In the genomic region with DNA sequence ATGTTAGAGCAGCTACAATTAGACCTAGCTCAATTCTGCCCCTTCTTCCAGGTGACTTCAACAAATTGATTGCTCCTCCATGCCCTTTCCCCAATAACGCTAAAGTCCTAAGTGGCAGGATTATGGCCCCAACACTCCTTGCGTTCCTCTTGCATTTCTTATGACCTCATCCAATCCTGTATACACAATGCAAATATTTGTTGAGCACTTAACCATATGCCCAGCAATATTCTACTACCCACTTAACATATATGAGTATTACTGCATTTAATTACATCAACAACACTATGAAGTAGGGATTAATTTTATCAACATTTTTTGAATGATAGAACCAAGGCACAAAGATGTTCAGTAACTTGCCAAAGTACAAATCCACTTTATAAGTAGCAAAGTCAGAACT, we compare ENCODE assay signal across 1 cellular context.
TF ChIP-seq lines count a peak whose summit lies in the region.

No MANE protein-coding gene starts in this region.

TF ChIP-seq in HEK293, 187 proteins besides CTCF, POLR2A, EP300 and RAD21 (continued from another document and continues in another):
- TF ChIP-seq, protein P1, sequence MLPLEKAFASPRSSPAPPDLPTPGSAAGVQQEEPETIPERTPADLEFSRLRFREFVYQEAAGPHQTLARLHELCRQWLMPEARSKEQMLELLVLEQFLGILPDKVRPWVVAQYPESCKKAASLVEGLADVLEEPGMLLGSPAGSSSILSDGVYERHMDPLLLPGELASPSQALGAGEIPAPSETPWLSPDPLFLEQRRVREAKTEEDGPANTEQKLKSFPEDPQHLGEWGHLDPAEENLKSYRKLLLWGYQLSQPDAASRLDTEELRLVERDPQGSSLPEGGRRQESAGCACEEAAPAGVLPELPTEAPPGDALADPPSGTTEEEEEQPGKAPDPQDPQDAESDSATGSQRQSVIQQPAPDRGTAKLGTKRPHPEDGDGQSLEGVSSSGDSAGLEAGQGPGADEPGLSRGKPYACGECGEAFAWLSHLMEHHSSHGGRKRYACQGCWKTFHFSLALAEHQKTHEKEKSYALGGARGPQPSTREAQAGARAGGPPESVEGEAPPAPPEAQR (tag by site-specific recombination; IDR thresholded peaks at IDR 0.05), result no peak
- TF ChIP-seq, protein P2, sequence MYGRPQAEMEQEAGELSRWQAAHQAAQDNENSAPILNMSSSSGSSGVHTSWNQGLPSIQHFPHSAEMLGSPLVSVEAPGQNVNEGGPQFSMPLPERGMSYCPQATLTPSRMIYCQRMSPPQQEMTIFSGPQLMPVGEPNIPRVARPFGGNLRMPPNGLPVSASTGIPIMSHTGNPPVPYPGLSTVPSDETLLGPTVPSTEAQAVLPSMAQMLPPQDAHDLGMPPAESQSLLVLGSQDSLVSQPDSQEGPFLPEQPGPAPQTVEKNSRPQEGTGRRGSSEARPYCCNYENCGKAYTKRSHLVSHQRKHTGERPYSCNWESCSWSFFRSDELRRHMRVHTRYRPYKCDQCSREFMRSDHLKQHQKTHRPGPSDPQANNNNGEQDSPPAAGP (tag by site-specific recombination; IDR thresholded peaks at IDR 0.05), result no peak
- TF ChIP-seq ZNF621 (tag by site-specific recombination; IDR thresholded peaks at IDR 0.05) (no peak), ZNF16 (tag by site-specific recombination; IDR thresholded peaks at IDR 0.05; ENCODE audit: low read depth) (no peak), SP7 (tag by site-specific recombination; IDR thresholded peaks at IDR 0.05) (no peak), MEIS1 (CRISPR knock-in tag; IDR thresholded peaks at IDR 0.05; ENCODE audit: borderline replicate concordance) (no peak), OVOL3 (tag by site-specific recombination; IDR thresholded peaks at IDR 0.05) (no peak), ZNF529 (tag by site-specific recombination; IDR thresholded peaks at IDR 0.05; ENCODE audit: insufficient replicate concordance) (no peak), ZNF530 (tag by site-specific recombination; IDR thresholded peaks at IDR 0.05; ENCODE audit: low read depth) (no peak), KLF8 (tag by site-specific recombination; IDR thresholded peaks at IDR 0.05) (0 out of 2 replicates have a peak, but pooled peaks have one; percentile 18), ZNF138 (tag by site-specific recombination; IDR thresholded peaks at IDR 0.05; ENCODE audit: borderline replicate concordance) (no peak), ZNF214 (tag by site-specific recombination; IDR thresholded peaks at IDR 0.05; ENCODE audit: borderline replicate concordance) (no peak), ZNF777 (tag by site-specific recombination; IDR thresholded peaks at IDR 0.05; ENCODE audit: borderline replicate concordance) (no peak), ZNF223 (tag by site-specific recombination; IDR thresholded peaks at IDR 0.05) (no peak), EGR2 (tag by site-specific recombination; IDR thresholded peaks at IDR 0.05; ENCODE audit: low read depth) (no peak), HOXD13 (CRISPR knock-in tag; IDR thresholded peaks at IDR 0.05; ENCODE audit: borderline replicate concordance) (no peak), ZNF48 (tag by site-specific recombination; IDR thresholded peaks at IDR 0.05) (no peak), BCL11B (tag by site-specific recombination; IDR thresholded peaks at IDR 0.05; ENCODE audit: low read depth) (no peak), TCF7L2 (IDR thresholded peaks at IDR 0.05; ENCODE audit: borderline replicate concordance, low read depth, low read length) (no peak), ZBTB8A (tag by site-specific recombination; IDR thresholded peaks at IDR 0.05) (no peak), ZNF658 (tag by site-specific recombination; IDR thresholded peaks at IDR 0.05) (no peak), BCL11A (tag by site-specific recombination; IDR thresholded peaks at IDR 0.05; ENCODE audit: low read depth) (peak; percentile 85), SCRT1 (tag by site-specific recombination; IDR thresholded peaks at IDR 0.05; ENCODE audit: borderline replicate concordance) (no peak), ZBTB17 (tag by site-specific recombination; IDR thresholded peaks at IDR 0.05) (peak; percentile 78), ZNF76 (tag by site-specific recombination; IDR thresholded peaks at IDR 0.05; ENCODE audit: borderline replicate concordance, low read depth) (0 out of 2 replicates have a peak, but pooled peaks have one; percentile 22), ZNF544 (tag by site-specific recombination; IDR thresholded peaks at IDR 0.05) (no peak)
- TF ChIP-seq, protein P3, sequence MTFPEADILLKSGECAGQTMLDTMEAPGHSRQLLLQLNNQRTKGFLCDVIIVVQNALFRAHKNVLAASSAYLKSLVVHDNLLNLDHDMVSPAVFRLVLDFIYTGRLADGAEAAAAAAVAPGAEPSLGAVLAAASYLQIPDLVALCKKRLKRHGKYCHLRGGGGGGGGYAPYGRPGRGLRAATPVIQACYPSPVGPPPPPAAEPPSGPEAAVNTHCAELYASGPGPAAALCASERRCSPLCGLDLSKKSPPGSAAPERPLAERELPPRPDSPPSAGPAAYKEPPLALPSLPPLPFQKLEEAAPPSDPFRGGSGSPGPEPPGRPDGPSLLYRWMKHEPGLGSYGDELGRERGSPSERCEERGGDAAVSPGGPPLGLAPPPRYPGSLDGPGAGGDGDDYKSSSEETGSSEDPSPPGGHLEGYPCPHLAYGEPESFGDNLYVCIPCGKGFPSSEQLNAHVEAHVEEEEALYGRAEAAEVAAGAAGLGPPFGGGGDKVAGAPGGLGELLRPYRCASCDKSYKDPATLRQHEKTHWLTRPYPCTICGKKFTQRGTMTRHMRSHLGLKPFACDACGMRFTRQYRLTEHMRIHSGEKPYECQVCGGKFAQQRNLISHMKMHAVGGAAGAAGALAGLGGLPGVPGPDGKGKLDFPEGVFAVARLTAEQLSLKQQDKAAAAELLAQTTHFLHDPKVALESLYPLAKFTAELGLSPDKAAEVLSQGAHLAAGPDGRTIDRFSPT (tag by site-specific recombination; IDR thresholded peaks at IDR 0.05), result peak; percentile 55
- TF ChIP-seq, protein P4, sequence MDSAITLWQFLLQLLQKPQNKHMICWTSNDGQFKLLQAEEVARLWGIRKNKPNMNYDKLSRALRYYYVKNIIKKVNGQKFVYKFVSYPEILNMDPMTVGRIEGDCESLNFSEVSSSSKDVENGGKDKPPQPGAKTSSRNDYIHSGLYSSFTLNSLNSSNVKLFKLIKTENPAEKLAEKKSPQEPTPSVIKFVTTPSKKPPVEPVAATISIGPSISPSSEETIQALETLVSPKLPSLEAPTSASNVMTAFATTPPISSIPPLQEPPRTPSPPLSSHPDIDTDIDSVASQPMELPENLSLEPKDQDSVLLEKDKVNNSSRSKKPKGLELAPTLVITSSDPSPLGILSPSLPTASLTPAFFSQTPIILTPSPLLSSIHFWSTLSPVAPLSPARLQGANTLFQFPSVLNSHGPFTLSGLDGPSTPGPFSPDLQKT (IDR thresholded peaks at IDR 0.05; ENCODE audit: borderline replicate concordance, low read depth, low read length), result no peak
- TF ChIP-seq, protein P5, sequence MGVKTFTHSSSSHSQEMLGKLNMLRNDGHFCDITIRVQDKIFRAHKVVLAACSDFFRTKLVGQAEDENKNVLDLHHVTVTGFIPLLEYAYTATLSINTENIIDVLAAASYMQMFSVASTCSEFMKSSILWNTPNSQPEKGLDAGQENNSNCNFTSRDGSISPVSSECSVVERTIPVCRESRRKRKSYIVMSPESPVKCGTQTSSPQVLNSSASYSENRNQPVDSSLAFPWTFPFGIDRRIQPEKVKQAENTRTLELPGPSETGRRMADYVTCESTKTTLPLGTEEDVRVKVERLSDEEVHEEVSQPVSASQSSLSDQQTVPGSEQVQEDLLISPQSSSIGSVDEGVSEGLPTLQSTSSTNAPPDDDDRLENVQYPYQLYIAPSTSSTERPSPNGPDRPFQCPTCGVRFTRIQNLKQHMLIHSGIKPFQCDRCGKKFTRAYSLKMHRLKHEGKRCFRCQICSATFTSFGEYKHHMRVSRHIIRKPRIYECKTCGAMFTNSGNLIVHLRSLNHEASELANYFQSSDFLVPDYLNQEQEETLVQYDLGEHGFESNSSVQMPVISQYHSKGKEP (tag by site-specific recombination; IDR thresholded peaks at IDR 0.05), result no peak
- TF ChIP-seq, protein P6, sequence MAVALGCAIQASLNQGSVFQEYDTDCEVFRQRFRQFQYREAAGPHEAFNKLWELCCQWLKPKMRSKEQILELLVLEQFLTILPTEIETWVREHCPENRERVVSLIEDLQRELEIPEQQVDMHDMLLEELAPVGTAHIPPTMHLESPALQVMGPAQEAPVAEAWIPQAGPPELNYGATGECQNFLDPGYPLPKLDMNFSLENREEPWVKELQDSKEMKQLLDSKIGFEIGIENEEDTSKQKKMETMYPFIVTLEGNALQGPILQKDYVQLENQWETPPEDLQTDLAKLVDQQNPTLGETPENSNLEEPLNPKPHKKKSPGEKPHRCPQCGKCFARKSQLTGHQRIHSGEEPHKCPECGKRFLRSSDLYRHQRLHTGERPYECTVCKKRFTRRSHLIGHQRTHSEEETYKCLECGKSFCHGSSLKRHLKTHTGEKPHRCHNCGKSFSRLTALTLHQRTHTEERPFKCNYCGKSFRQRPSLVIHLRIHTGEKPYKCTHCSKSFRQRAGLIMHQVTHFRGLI (tag by site-specific recombination; IDR thresholded peaks at IDR 0.05), result no peak
- TF ChIP-seq, protein P7, sequence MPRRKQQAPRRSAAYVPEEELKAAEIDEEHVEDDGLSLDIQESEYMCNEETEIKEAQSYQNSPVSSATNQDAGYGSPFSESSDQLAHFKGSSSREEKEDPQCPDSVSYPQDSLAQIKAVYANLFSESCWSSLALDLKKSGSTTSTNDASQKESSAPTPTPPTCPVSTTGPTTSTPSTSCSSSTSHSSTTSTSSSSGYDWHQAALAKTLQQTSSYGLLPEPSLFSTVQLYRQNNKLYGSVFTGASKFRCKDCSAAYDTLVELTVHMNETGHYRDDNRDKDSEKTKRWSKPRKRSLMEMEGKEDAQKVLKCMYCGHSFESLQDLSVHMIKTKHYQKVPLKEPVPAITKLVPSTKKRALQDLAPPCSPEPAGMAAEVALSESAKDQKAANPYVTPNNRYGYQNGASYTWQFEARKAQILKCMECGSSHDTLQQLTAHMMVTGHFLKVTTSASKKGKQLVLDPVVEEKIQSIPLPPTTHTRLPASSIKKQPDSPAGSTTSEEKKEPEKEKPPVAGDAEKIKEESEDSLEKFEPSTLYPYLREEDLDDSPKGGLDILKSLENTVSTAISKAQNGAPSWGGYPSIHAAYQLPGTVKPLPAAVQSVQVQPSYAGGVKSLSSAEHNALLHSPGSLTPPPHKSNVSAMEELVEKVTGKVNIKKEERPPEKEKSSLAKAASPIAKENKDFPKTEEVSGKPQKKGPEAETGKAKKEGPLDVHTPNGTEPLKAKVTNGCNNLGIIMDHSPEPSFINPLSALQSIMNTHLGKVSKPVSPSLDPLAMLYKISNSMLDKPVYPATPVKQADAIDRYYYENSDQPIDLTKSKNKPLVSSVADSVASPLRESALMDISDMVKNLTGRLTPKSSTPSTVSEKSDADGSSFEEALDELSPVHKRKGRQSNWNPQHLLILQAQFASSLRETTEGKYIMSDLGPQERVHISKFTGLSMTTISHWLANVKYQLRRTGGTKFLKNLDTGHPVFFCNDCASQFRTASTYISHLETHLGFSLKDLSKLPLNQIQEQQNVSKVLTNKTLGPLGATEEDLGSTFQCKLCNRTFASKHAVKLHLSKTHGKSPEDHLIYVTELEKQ (tag by site-specific recombination; IDR thresholded peaks at IDR 0.05; ENCODE audit: borderline replicate concordance), result no peak
- TF ChIP-seq, protein P8, sequence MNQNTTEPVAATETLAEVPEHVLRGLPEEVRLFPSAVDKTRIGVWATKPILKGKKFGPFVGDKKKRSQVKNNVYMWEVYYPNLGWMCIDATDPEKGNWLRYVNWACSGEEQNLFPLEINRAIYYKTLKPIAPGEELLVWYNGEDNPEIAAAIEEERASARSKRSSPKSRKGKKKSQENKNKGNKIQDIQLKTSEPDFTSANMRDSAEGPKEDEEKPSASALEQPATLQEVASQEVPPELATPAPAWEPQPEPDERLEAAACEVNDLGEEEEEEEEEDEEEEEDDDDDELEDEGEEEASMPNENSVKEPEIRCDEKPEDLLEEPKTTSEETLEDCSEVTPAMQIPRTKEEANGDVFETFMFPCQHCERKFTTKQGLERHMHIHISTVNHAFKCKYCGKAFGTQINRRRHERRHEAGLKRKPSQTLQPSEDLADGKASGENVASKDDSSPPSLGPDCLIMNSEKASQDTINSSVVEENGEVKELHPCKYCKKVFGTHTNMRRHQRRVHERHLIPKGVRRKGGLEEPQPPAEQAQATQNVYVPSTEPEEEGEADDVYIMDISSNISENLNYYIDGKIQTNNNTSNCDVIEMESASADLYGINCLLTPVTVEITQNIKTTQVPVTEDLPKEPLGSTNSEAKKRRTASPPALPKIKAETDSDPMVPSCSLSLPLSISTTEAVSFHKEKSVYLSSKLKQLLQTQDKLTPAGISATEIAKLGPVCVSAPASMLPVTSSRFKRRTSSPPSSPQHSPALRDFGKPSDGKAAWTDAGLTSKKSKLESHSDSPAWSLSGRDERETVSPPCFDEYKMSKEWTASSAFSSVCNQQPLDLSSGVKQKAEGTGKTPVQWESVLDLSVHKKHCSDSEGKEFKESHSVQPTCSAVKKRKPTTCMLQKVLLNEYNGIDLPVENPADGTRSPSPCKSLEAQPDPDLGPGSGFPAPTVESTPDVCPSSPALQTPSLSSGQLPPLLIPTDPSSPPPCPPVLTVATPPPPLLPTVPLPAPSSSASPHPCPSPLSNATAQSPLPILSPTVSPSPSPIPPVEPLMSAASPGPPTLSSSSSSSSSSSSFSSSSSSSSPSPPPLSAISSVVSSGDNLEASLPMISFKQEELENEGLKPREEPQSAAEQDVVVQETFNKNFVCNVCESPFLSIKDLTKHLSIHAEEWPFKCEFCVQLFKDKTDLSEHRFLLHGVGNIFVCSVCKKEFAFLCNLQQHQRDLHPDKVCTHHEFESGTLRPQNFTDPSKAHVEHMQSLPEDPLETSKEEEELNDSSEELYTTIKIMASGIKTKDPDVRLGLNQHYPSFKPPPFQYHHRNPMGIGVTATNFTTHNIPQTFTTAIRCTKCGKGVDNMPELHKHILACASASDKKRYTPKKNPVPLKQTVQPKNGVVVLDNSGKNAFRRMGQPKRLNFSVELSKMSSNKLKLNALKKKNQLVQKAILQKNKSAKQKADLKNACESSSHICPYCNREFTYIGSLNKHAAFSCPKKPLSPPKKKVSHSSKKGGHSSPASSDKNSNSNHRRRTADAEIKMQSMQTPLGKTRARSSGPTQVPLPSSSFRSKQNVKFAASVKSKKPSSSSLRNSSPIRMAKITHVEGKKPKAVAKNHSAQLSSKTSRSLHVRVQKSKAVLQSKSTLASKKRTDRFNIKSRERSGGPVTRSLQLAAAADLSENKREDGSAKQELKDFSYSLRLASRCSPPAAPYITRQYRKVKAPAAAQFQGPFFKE (tag by site-specific recombination; IDR thresholded peaks at IDR 0.05; ENCODE audit: borderline replicate concordance), result no peak
- TF ChIP-seq, protein P9, sequence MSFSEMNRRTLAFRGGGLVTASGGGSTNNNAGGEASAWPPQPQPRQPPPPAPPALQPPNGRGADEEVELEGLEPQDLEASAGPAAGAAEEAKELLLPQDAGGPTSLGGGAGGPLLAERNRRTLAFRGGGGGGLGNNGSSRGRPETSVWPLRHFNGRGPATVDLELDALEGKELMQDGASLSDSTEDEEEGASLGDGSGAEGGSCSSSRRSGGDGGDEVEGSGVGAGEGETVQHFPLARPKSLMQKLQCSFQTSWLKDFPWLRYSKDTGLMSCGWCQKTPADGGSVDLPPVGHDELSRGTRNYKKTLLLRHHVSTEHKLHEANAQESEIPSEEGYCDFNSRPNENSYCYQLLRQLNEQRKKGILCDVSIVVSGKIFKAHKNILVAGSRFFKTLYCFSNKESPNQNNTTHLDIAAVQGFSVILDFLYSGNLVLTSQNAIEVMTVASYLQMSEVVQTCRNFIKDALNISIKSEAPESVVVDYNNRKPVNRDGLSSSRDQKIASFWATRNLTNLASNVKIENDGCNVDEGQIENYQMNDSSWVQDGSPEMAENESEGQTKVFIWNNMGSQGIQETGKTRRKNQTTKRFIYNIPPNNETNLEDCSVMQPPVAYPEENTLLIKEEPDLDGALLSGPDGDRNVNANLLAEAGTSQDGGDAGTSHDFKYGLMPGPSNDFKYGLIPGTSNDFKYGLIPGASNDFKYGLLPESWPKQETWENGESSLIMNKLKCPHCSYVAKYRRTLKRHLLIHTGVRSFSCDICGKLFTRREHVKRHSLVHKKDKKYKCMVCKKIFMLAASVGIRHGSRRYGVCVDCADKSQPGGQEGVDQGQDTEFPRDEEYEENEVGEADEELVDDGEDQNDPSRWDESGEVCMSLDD (tag by site-specific recombination; IDR thresholded peaks at IDR 0.05), result 0 out of 2 replicates have a peak, but pooled peaks have one; percentile 19
